9 cellular contexts compared by ENCODE assay signal in the genomic region with DNA sequence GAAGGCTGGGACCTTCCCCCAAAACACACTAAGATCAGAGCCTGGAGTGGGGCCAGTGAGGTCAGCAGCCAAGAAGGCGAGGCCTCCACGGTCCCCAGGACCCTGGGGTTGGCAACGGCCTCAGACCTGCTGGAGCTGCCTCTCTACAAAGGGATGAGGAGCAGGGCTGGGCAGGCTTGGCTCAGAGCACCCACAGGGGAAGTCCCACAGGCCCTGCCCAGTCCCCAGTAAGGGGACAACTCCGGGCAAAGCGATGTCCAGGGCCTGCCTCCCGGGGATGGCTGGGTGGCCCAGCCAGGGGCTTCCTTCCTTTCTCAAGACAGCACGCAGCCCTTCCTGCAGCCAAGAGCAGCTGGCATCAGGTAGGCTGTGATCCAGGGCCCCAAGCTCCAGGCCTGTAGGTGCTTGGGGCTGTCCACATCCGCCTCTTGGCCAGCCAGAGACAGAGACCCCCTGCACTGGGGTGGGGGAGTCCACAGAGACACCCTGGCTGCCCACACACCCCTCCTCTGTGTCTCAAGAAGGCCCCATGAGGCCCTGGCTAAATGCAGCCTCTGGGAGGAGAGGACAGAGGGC. TPM values are rescaled to one million over a fixed set of nuclear protein-coding genes. Genes with fewer than 3 reads are reported as not detected.
DNase-seq lines count a peak whose midpoint lies in the region; ATAC-seq and TF ChIP-seq lines count a peak whose summit lies in the region.
"Had no signal": no experiment of that assay in that cellular context is flagged by ENCODE, and none has a peak within 500 bp of the region (broad histone marks: within the 10 kb centered on the region; RNA-seq: fewer than 3 reads in every experiment).

No MANE protein-coding gene starts in this region.

- H3K36me3 ChIP-seq in esophagus muscularis mucosa: peaks cover 14 to 50% (median 44%) of the 10 kb centered on the region in 4 donors
- H3K36me3 ChIP-seq in urinary bladder (ENCODE audit: insufficient read depth): no peaks in the 10 kb centered on the region

- H3K4me3 ChIP-seq in esophagus muscularis mucosa (peak overlapping the region; percentile 21 to 24 (median 24)), urinary bladder (ENCODE audit: low read depth, low read length) (no peak overlapping the region)

- H3K9me3 ChIP-seq in esophagus muscularis mucosa: no peaks in the 10 kb centered on the region

- peaks cover 64 to 80% (median 71%) of the 10 kb centered on the region in 4 donors for H3K4me1 ChIP-seq in esophagus muscularis mucosa
- H3K4me1 ChIP-seq in urinary bladder (ENCODE audit: insufficient read depth): no peaks in the 10 kb centered on the region

- intact Hi-C loops in esophagus muscularis mucosa (cut with DNase I): no loop called here

- DNase-seq in stimulated activated CD4-positive, alpha-beta T cell treated with anti-CD3 and anti-CD28 coated beads, Interleukin-15, amount 100 ng/mL, for 24 hours: peak; percentile 1
- DNase-seq in stimulated activated CD4-positive, alpha-beta T cell treated with anti-CD3 and anti-CD28 coated beads, Interleukin-2, amount 100 ng/mL, for 48 hours: no peak
- peak; percentile 87 for DNase-seq in esophagus muscularis mucosa (ENCODE audit: extremely low spot score)
- DNase-seq in omental fat pad (ENCODE audit: low spot score): peak; percentile 21
- DNase-seq in GM10266 (ENCODE audit: extremely low spot score): no peak
- no peak for DNase-seq in T-helper 1 cell
- DNase-seq in NCI-H446 treated with DMSO at 0.1 percent for 48 hours (lab: John Stamatoyannopoulos, UW): no peak
- DNase-seq: mesenchymal stem cell had no signal

- WGBS in esophagus muscularis mucosa: 0% methylated on average over 3 of the region's 8 CpGs
- 32% methylated on average over 8 of the region's 8 CpGs for WGBS in urinary bladder

- TF ChIP-seq EP300 in esophagus muscularis mucosa (IDR thresholded peaks at IDR 0.05): no peak

- TF ChIP-seq POLR2A in esophagus muscularis mucosa (IDR thresholded peaks at IDR 0.05; ENCODE audit: low read depth): no peak

- no peaks in the 10 kb centered on the region for H3K27me3 ChIP-seq in esophagus muscularis mucosa

- H3K27ac ChIP-seq in esophagus muscularis mucosa (replicated peaks in 1 of 4) (peak overlapping the region; percentile 91 to 96 (median 92)), urinary bladder (ENCODE audit: low read depth) (peak overlapping the region; percentile 69)

- TF ChIP-seq CTCF in esophagus muscularis mucosa (IDR thresholded peaks at IDR 0.05) (no peak), omental fat pad (IDR thresholded peaks at IDR 0.05) (no peak), GM10266 (IDR thresholded peaks at IDR 0.05; ENCODE audit: control insufficient read depth, insufficient read depth, low read depth, missing control alignments) (no peak)

- ATAC-seq in omental fat pad (ENCODE audit: low FRiP score): no peak

RNA-seq across cellular contexts. Expression of gene MXD4, which starts 5.7 kb away (rescaled TPM):
- 10 to 100 TPM; 38.8 to 86.4 (median 59.2) TPM for total RNA-seq in esophagus muscularis mucosa
- total RNA-seq in omental fat pad: 100 to 1,000 TPM in 1 of 4 donors, 10 to 100 TPM in 3; 33.7 to 118 (median 59.5) TPM
- 27.3 TPM for total RNA-seq in urinary bladder
- polyA plus RNA-seq in urinary bladder: 55.2 TPM

RNA-seq across cellular contexts. Expression of gene HAUS3, which starts 14.3 kb away (rescaled TPM):
- total RNA-seq in esophagus muscularis mucosa: 10 to 100 TPM in 3 of 4 donors, 1 to 10 TPM in 1; 9.9 to 14.1 (median 11.3) TPM
- total RNA-seq in omental fat pad: 10 to 100 TPM in 3 of 4 donors, 1 to 10 TPM in 1; 9.5 to 27.6 (median 10.8) TPM
- total RNA-seq in urinary bladder: 26.6 TPM
- polyA plus RNA-seq in urinary bladder: 8.1 TPM

RNA-seq across cellular contexts. Expression of gene POLN, which starts 14.3 kb away (rescaled TPM):
- total RNA-seq in esophagus muscularis mucosa (1 to 10 TPM; 1.2 to 3.3 (median 2.7) TPM), omental fat pad (1 to 10 TPM; 4.7 to 7.3 (median 5.1) TPM), urinary bladder (3.1 TPM)
- polyA plus RNA-seq in urinary bladder: 1.0 TPM

Comparison
In these comparisons a context has a peak if more than half of its experiments do, and no peak if none do; other contexts are left out.
1. DNase-seq: peak in stimulated activated CD4-positive, alpha-beta T cell treated with anti-CD3 and anti-CD28 coated beads, Interleukin-15, amount 100 ng/mL, for 24 hours (single experiment), esophagus muscularis mucosa (single experiment) and omental fat pad (single experiment); none in stimulated activated CD4-positive, alpha-beta T cell treated with anti-CD3 and anti-CD28 coated beads, Interleukin-2, amount 100 ng/mL, for 48 hours (0 of 2), GM10266 (single experiment), T-helper 1 cell (0 of 5) and NCI-H446 treated with DMSO at 0.1 percent for 48 hours (single experiment).